ENCODE assay signal across 21 cellular contexts in the genomic region with DNA sequence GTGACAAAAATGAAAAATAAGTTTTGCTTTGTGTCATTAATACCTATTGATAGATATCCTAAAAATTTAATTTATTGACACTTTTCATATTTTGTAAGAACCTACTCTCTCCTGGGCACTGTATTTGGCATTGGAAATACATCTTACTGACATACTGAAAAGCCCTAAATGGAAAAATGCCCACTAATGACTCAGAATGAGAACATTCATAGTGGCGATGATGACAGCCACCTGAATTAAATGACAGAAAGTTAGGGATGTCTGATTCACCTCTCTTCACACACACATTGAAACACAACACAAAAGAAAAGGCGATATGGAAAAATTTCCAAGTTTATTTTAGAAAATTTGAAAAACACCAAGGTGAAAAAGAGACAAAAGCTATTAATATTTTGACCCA.
"Had no signal": no experiment of that assay in that cellular context is flagged by ENCODE, and none has a peak within 500 bp of the region (broad histone marks: within the 10 kb centered on the region; RNA-seq: fewer than 3 reads in every experiment).

No MANE protein-coding gene starts in this region.

- H3K27me3 ChIP-seq: brain microvascular endothelial cell, colonic mucosa, heart right ventricle, right lobe of liver, stomach, suprapubic skin, tibial nerve had no signal

- ATAC-seq: activated naive CD4-positive, alpha-beta T cell treated with anti-CD3 and anti-CD28 coated beads, Interleukin-2, amount 50 U/mL, for 72 hours; activated T-helper 17 cell treated with anti-CD3 and anti-CD28 coated beads, Interleukin-2, amount 50 U/mL, for 72 hours; heart right ventricle; lower lobe of right lung; right lobe of liver; stimulated activated memory B cell treated with anti-CD40 and anti-IgM and Interleukin-4, amounts not matched to agents 10 μg/mL and 1 μg/mL and 100 μg/mL, for 72 hours; WTC11 had no signal

- H3K4me1 ChIP-seq: colonic mucosa, heart right ventricle, lower lobe of right lung, parathyroid adenoma, right lobe of liver, stomach, suprapubic skin, tibial nerve had no signal

- H3K36me3 ChIP-seq: brain microvascular endothelial cell, colonic mucosa, heart right ventricle, lower lobe of right lung, right lobe of liver, stomach, suprapubic skin, tibial nerve had no signal

- H3K27ac ChIP-seq: brain microvascular endothelial cell, colonic mucosa, heart right ventricle, lower lobe of right lung, parathyroid adenoma, right lobe of liver, skin epidermis, stomach, suprapubic skin, tibial nerve had no signal

- H3K9me3 ChIP-seq: colonic mucosa, lower lobe of right lung, mucosa of descending colon, stomach, suprapubic skin, tibial nerve had no signal

- H3K4me3 ChIP-seq: colonic mucosa, heart right ventricle, lower lobe of right lung, mucosa of descending colon, right lobe of liver, skin epidermis, stomach, suprapubic skin, tibial nerve had no signal

- DNase-seq: activated T-cell treated with anti-CD3 and anti-CD28 coated beads, Interleukin-2, amount 50 U/mL, for 1 hour; aorta; brain microvascular endothelial cell; central memory CD4-positive, alpha-beta T cell; colonic mucosa; heart right ventricle; lower lobe of right lung; mesendoderm; mucosa of descending colon; nephron progenitor cell; right lobe of liver; stimulated activated CD4-positive, alpha-beta T cell treated with anti-CD3 and anti-CD28 coated beads, Interleukin-15, amount 100 ng/mL, for 24 hours; stomach had no signal
